ENCODE assay signal across 8 cellular contexts in genomic region chr9:99851028-99851822, GRCh38.
DNase-seq lines count a peak whose midpoint lies in the region; ATAC-seq lines count a peak whose summit lies in the region.

No MANE protein-coding gene starts in this region.

- DNase-seq in effector CD4-positive, alpha-beta T cell = peak; percentile 14
- DNase-seq in NCI-H1436 (lab: John Stamatoyannopoulos, UW) (no peak), islet precursor cell (no peak), retina (no peak), NCI-H2227 (lab: John Stamatoyannopoulos, UW; ENCODE audit: unreplicated experiment) (no peak)

- peak; percentile 94 for ATAC-seq in GM18508 (IDR thresholded peaks at IDR 0.05; ENCODE audit: insufficient read depth, unreplicated experiment)
- ATAC-seq in GM21447 (IDR thresholded peaks at IDR 0.05; ENCODE audit: unreplicated experiment) = peak; percentile 84
- ATAC-seq in HG03460 (IDR thresholded peaks at IDR 0.05; ENCODE audit: unreplicated experiment) = peak; percentile 94
